In genomic region chr19:58409010-58409790, GRCh38 we compare ENCODE assay signal across 8 cellular contexts. TPM values are rescaled to one million over a fixed set of nuclear protein-coding genes. Genes with fewer than 3 reads are reported as not detected.
DNase-seq lines count a peak whose midpoint lies in the region; ATAC-seq and FAIRE-seq lines count a peak whose summit lies in the region.

No MANE protein-coding gene starts in this region.

- H3K9ac ChIP-seq in adipocyte (ENCODE audit: low read length): peak overlapping the region; percentile 92
- H3K9ac ChIP-seq in iPS-15b (ENCODE audit: low read depth, low read length): peak overlapping the region; percentile 65
- peak overlapping the region; percentile 91 to 96 (median 96) for H3K9ac ChIP-seq in skeletal muscle tissue (ENCODE audit: low read depth in 1 of 3, low read length in 3 of 3)

- no peak for FAIRE-seq in HTR-8/SVneo (lab: Jason Lieb, UNC)

- peak overlapping the region; percentile 91 for H3K27ac ChIP-seq in skeletal muscle tissue (ENCODE audit: low read depth, low read length)

- H3K36me3 ChIP-seq in HAP-1 (replicated peaks) (peaks cover 8% of the 10 kb centered on the region), adipocyte (ENCODE audit: control insufficient read depth, insufficient read depth, low read length, severe bottlenecking) (no peaks in the 10 kb centered on the region), iPS-15b (ENCODE audit: control insufficient read depth, insufficient read depth, low read length) (no peaks in the 10 kb centered on the region), skeletal muscle tissue (ENCODE audit: control insufficient read depth in 3 of 3, insufficient read depth in 3 of 3, low read length in 3 of 3) (peaks cover 0 to 3% (median 0%) of the 10 kb centered on the region in 3 donors)

- H3K4me1 ChIP-seq in HAP-1 (peaks cover 9% of the 10 kb centered on the region), adipocyte (ENCODE audit: control insufficient read depth, insufficient read depth, low read length) (peaks cover 18% of the 10 kb centered on the region), iPS-15b (ENCODE audit: control insufficient read depth, insufficient read depth, low read length) (no peaks in the 10 kb centered on the region), skeletal muscle tissue (ENCODE audit: control insufficient read depth in 3 of 3, insufficient read depth in 3 of 3, low read length in 3 of 3) (peaks cover 23 to 38% (median 25%) of the 10 kb centered on the region in 3 donors)

- in situ Hi-C loops in HAP-1 (cut with MboI; ENCODE audit: low sequenced_read_pairs): no loop called here

- DNase-seq in EH (ENCODE audit: low read depth) (peak; percentile 47), HAP-1 (ENCODE audit: low spot score in 2 of 2) (peak in 1 of 2 experiments; percentile 63), NCI-H2171 (lab: John Stamatoyannopoulos, UW) (peak; percentile 34), adipocyte (ENCODE audit: low read depth) (peak; percentile 58), HTR-8/SVneo (ENCODE audit: insufficient read length, low spot score) (no peak)

- H3K9me3 ChIP-seq in HAP-1 (no peaks in the 10 kb centered on the region), adipocyte (ENCODE audit: control insufficient read depth, low read length) (no peaks in the 10 kb centered on the region), iPS-15b (ENCODE audit: control insufficient read depth, insufficient read depth, low read length) (no peaks in the 10 kb centered on the region), skeletal muscle tissue (ENCODE audit: control insufficient read depth in 3 of 3, low read length in 3 of 3) (no peaks in the 10 kb centered on the region)

- H3K27me3 ChIP-seq in HAP-1 (ENCODE audit: low read depth): no peaks in the 10 kb centered on the region
- H3K27me3 ChIP-seq in adipocyte (replicated peaks; ENCODE audit: control insufficient read depth, insufficient read depth, low read length): no peaks in the 10 kb centered on the region
- peaks cover 10% of the 10 kb centered on the region for H3K27me3 ChIP-seq in iPS-15b (ENCODE audit: control insufficient read depth, insufficient read depth, low read length)
- H3K27me3 ChIP-seq in skeletal muscle tissue (ENCODE audit: control insufficient read depth in 3 of 3, insufficient read depth in 3 of 3, low read length in 3 of 3): no peaks in the 10 kb centered on the region

- ATAC-seq in GM19455 (IDR thresholded peaks at IDR 0.05; ENCODE audit: unreplicated experiment): no peak

- H3K4me3 ChIP-seq in HAP-1 (peak overlapping the region; percentile 97), adipocyte (ENCODE audit: low read length) (peak overlapping the region; percentile 88), iPS-15b (ENCODE audit: low read depth, low read length) (peak overlapping the region; percentile 94), skeletal muscle tissue (ENCODE audit: low read length in 3 of 3) (peak overlapping the region; percentile 89 to 98 (median 96))

RNA-seq across cellular contexts. Expression of gene ZNF584, which starts 0.8 kb away (rescaled TPM):
- 8.4 TPM for total RNA-seq in skeletal muscle tissue

RNA-seq across cellular contexts. Expression of gene RNF225, which starts 13.7 kb away (rescaled TPM):
- not detected for total RNA-seq in skeletal muscle tissue

RNA-seq across cellular contexts. Expression of gene RPS5, which starts 22.1 kb away (rescaled TPM):
- total RNA-seq in skeletal muscle tissue: 3,737 TPM

RNA-seq across cellular contexts. Expression of gene ZNF837, which starts 28.4 kb away (rescaled TPM):
- total RNA-seq in skeletal muscle tissue: 0.52 TPM

RNA-seq across cellular contexts. Expression of gene ZNF132, which starts 30.8 kb away (rescaled TPM):
- total RNA-seq in skeletal muscle tissue: 9.9 TPM
